In genomic region chr7:29102554-29103151, GRCh38 we compare ENCODE assay signal across 9 cellular contexts. TPM values are rescaled to one million over a fixed set of nuclear protein-coding genes. Genes with fewer than 3 reads are reported as not detected.
DNase-seq lines count a peak whose midpoint lies in the region; ATAC-seq and TF ChIP-seq lines count a peak whose summit lies in the region.
"Had no signal": no experiment of that assay in that cellular context is flagged by ENCODE, and none has a peak within 500 bp of the region (broad histone marks: within the 10 kb centered on the region; RNA-seq: fewer than 3 reads in every experiment).

No MANE protein-coding gene starts in this region.

- peak in 4 of 7 experiments; percentile 4 to 64 (median 32) for DNase-seq in CD8-positive, alpha-beta T cell
- peak; percentile 52 for DNase-seq in GOT3 (lab: John Stamatoyannopoulos, UW)
- DNase-seq in NCI-H82 (lab: John Stamatoyannopoulos, UW), result peak; percentile 72
- peak; percentile 36 for DNase-seq in activated naive CD8-positive, alpha-beta T cell treated with anti-CD3 and anti-CD28 coated beads, Interleukin-2, amount 10 ng/mL, durations not matched to agents 7 days and 5 days
- DNase-seq in right cardiac atrium, result peak; percentile 76 to 87 (median 86)
- DNase-seq in retina, result peak; percentile 61
- DNase-seq in occipital lobe (lab: John Stamatoyannopoulos, UW), result no peak

- H3K9me3 ChIP-seq in CD8-positive, alpha-beta T cell (ENCODE audit: low read length), result no peaks in the 10 kb centered on the region
- H3K9me3 ChIP-seq in right cardiac atrium (ENCODE audit: control insufficient read depth, low read length), result no peaks in the 10 kb centered on the region

- H3K27me3 ChIP-seq in CD8-positive, alpha-beta T cell (ENCODE audit: insufficient read depth, low read length), result no peaks in the 10 kb centered on the region
- no peaks in the 10 kb centered on the region for H3K27me3 ChIP-seq in right cardiac atrium (ENCODE audit: control insufficient read depth, insufficient read depth)

- CTCF ChIA-PET in CD8-positive, alpha-beta T cell (lab: Charles Lee), result interaction anchor here (1.2 to 1.7 kb wide), 2 partner anchors 9 to 181 kb away, joined by 3 to 6 read pairs; no protein-coding TSS in a partner anchor

- no peaks in the 10 kb centered on the region for H3K4me1 ChIP-seq in CD8-positive, alpha-beta T cell (ENCODE audit: insufficient read depth, low read length)
- H3K4me1 ChIP-seq in right cardiac atrium (ENCODE audit: control insufficient read depth, insufficient read depth, low read length), result peaks cover 6% of the 10 kb centered on the region

- no peaks in the 10 kb centered on the region for H3K27me3 Mint-ChIP-seq in CD8-positive, alpha-beta T cell (ENCODE audit: low read depth)
- peaks cover 4% of the 10 kb centered on the region for H3K27me3 Mint-ChIP-seq in activated naive CD8-positive, alpha-beta T cell treated with anti-CD3 and anti-CD28 coated beads, Interleukin-2, amount 10 ng/mL, durations not matched to agents 7 days and 5 days

- 6% methylated on average over 7 of the region's 7 CpGs for WGBS in right cardiac atrium

- no peak overlapping the region for H3K27ac Mint-ChIP-seq in CD8-positive, alpha-beta T cell
- no peak overlapping the region for H3K27ac Mint-ChIP-seq in activated naive CD8-positive, alpha-beta T cell treated with anti-CD3 and anti-CD28 coated beads, Interleukin-2, amount 10 ng/mL, durations not matched to agents 7 days and 5 days
- H3K27ac Mint-ChIP-seq: naive thymus-derived CD8-positive, alpha-beta T cell had no signal

- H3K4me1 Mint-ChIP-seq in CD8-positive, alpha-beta T cell (ENCODE audit: low read depth), result peaks cover 3% of the 10 kb centered on the region
- peaks cover 3% of the 10 kb centered on the region for H3K4me1 Mint-ChIP-seq in activated naive CD8-positive, alpha-beta T cell treated with anti-CD3 and anti-CD28 coated beads, Interleukin-2, amount 10 ng/mL, durations not matched to agents 7 days and 5 days

- POLR2A ChIA-PET in CD8-positive, alpha-beta T cell (lab: Charles Lee), result no interaction called here
- POLR2A ChIA-PET in activated naive CD8-positive, alpha-beta T cell treated with anti-CD3 and anti-CD28 coated beads, Interleukin-2, amount 10 ng/mL, durations not matched to agents 7 days and 5 days (lab: Charles Lee), result no interaction called here

- peak; percentile 25 for TF ChIP-seq CTCF in CD8-positive, alpha-beta T cell (IDR thresholded peaks at IDR 0.05)

- H3K9me3 Mint-ChIP-seq in CD8-positive, alpha-beta T cell, result no peaks in the 10 kb centered on the region
- H3K9me3 Mint-ChIP-seq in activated naive CD8-positive, alpha-beta T cell treated with anti-CD3 and anti-CD28 coated beads, Interleukin-2, amount 10 ng/mL, durations not matched to agents 7 days and 5 days, result no peaks in the 10 kb centered on the region
- H3K9me3 Mint-ChIP-seq: naive thymus-derived CD8-positive, alpha-beta T cell had no signal

- no peaks in the 10 kb centered on the region for H3K36me3 Mint-ChIP-seq in CD8-positive, alpha-beta T cell
- no peaks in the 10 kb centered on the region for H3K36me3 Mint-ChIP-seq in activated naive CD8-positive, alpha-beta T cell treated with anti-CD3 and anti-CD28 coated beads, Interleukin-2, amount 10 ng/mL, durations not matched to agents 7 days and 5 days
- H3K36me3 Mint-ChIP-seq: naive thymus-derived CD8-positive, alpha-beta T cell had no signal

- no peaks in the 10 kb centered on the region for H3K36me3 ChIP-seq in CD8-positive, alpha-beta T cell (ENCODE audit: insufficient read depth, low read length)

- no peak overlapping the region for H3K4me3 ChIP-seq in CD8-positive, alpha-beta T cell (ENCODE audit: low read depth, low read length)
- no peak overlapping the region for H3K4me3 ChIP-seq in right cardiac atrium (ENCODE audit: low read length)

- H3K4me3 Mint-ChIP-seq in CD8-positive, alpha-beta T cell, result no peak overlapping the region
- no peak overlapping the region for H3K4me3 Mint-ChIP-seq in activated naive CD8-positive, alpha-beta T cell treated with anti-CD3 and anti-CD28 coated beads, Interleukin-2, amount 10 ng/mL, durations not matched to agents 7 days and 5 days
- H3K4me3 Mint-ChIP-seq: naive thymus-derived CD8-positive, alpha-beta T cell had no signal

- intact Hi-C loops in CD8-positive, alpha-beta T cell (cut with DNase I, micrococcal nuclease), result no loop called here
- intact Hi-C loops in right cardiac atrium (cut with DNase I), result loop anchor here in 2 of 4 donors (2.0 to 10.0 kb wide), 3 partner anchors 148 to 305 kb away; partner anchors contain the start of gene TRIL (in 2 of the 2)

- no peak for ATAC-seq in CD8-positive, alpha-beta T cell
- ATAC-seq in activated naive CD8-positive, alpha-beta T cell treated with anti-CD3 and anti-CD28 coated beads, Interleukin-2, amount 10 ng/mL, durations not matched to agents 7 days and 5 days (ENCODE audit: low read depth), result peak; percentile 45
- ATAC-seq in right cardiac atrium, result peak; percentile 76 to 82
- ATAC-seq in HG03354 (IDR thresholded peaks at IDR 0.05; ENCODE audit: poor library complexity, severe bottlenecking, unreplicated experiment), result no peak
- ATAC-seq: naive thymus-derived CD8-positive, alpha-beta T cell had no signal

- no peak overlapping the region for H3K27ac ChIP-seq in CD8-positive, alpha-beta T cell (ENCODE audit: low read depth, low read length)
- H3K27ac ChIP-seq in right cardiac atrium (ENCODE audit: low read length), result no peak overlapping the region

RNA-seq across cellular contexts. Expression of gene CPVL, which starts 43.7 kb away (rescaled TPM):
- total RNA-seq in CD8-positive, alpha-beta T cell, result under 1 TPM in 1 of 2 experiments, not detected in 1; 0.50 TPM
- 1 to 10 TPM in 1 of 2 experiments, under 1 TPM in 1; 0.75 to 1.2 TPM for total RNA-seq in activated naive CD8-positive, alpha-beta T cell treated with anti-CD3 and anti-CD28 coated beads, Interleukin-2, amount 10 ng/mL, durations not matched to agents 7 days and 5 days
- total RNA-seq in right cardiac atrium, result 10 to 100 TPM; 10.1 to 14.4 (median 11.7) TPM
- 3.2 TPM for polyA plus RNA-seq in right cardiac atrium
- total RNA-seq in occipital lobe, result 69.9 TPM

Comparison
In these comparisons a context has a peak if more than half of its experiments do, and no peak if none do; other contexts are left out.
1. ATAC-seq: peak in activated naive CD8-positive, alpha-beta T cell treated with anti-CD3 and anti-CD28 coated beads, Interleukin-2, amount 10 ng/mL, durations not matched to agents 7 days and 5 days (single experiment) and right cardiac atrium (2 of 2); none in CD8-positive, alpha-beta T cell (single experiment) and HG03354 (single experiment).
2. RNA of gene CPVL, which starts 43.7 kb away (total RNA-seq): 69.9 TPM in occipital lobe (single experiment) and 10.1 to 14.4 TPM in right cardiac atrium; 0.75 to 1.2 TPM in activated naive CD8-positive, alpha-beta T cell treated with anti-CD3 and anti-CD28 coated beads, Interleukin-2, amount 10 ng/mL, durations not matched to agents 7 days and 5 days and 0.50 TPM in CD8-positive, alpha-beta T cell; every median in the first group is over 4 times any median in the second.